In the genomic region with DNA sequence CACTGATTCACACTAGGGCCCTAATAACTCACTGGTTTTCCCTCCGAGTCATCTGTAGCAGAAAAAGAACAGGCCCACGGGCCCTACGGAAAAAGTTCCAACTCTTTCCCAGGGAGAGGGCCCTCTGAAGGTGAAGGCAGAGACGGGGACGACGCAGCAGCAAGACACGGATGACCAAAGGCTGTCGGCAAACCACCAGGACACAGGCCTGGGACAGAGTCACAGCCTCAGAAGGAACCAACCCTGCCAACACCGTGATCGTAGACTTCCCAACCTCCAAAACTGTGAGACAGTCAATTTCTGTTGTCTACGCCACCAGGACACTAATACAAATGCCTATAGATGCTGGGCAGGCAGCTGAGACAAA, we compare ENCODE assay signal across 31 cellular contexts.
"Had no signal": no experiment of that assay in that cellular context is flagged by ENCODE, and none has a peak within 500 bp of the region (broad histone marks: within the 10 kb centered on the region; RNA-seq: fewer than 3 reads in every experiment).

No MANE protein-coding gene starts in this region.

- H3K27me3 Mint-ChIP-seq: activated T-helper 17 cell treated with anti-CD3 and anti-CD28 coated beads, Interleukin-2, amount 50 U/mL, for 72 hours; T-helper 17 cell had no signal

- H3K4me3 ChIP-seq: right atrium auricular region, suprapubic skin, tibial artery had no signal

- H3K27ac ChIP-seq: parathyroid adenoma, right atrium auricular region, suprapubic skin, tibial artery had no signal

- H3K9me3 ChIP-seq: right atrium auricular region, suprapubic skin, tibial artery had no signal

- H3K27ac Mint-ChIP-seq: activated CD4-positive, alpha-beta memory T cell treated with anti-CD3 and anti-CD28 coated beads, Interleukin-2, amount 10 ng/mL, durations not matched to agents 7 days and 5 days; activated CD4-positive, alpha-beta T cell treated with anti-CD3 and anti-CD28 coated beads, Interleukin-2, amount 10 ng/mL, durations not matched to agents 7 days and 5 days; activated T-helper 17 cell treated with anti-CD3 and anti-CD28 coated beads, Interleukin-2, amount 50 U/mL, for 72 hours; dendritic cell treated with granulocyte-macrophage colony-stimulating factor and Interleukin-4, amounts not matched to agents 40 ng/mL and 50 ng/mL, for 4 days; endodermal cell; immature natural killer cell; naive thymus-derived CD8-positive, alpha-beta T cell; T-helper 17 cell; WTC11 had no signal

- H3K79me2 ChIP-seq: parathyroid adenoma had no signal

- H3K36me3 ChIP-seq: right atrium auricular region, suprapubic skin, tibial artery had no signal

- H3K4me1 Mint-ChIP-seq: activated T-helper 17 cell treated with anti-CD3 and anti-CD28 coated beads, Interleukin-2, amount 50 U/mL, for 72 hours had no signal

- H3K9ac ChIP-seq: parathyroid adenoma had no signal

- H3K9me3 Mint-ChIP-seq: activated CD4-positive, alpha-beta memory T cell treated with anti-CD3 and anti-CD28 coated beads, Interleukin-2, amount 10 ng/mL, durations not matched to agents 7 days and 5 days; activated CD4-positive, alpha-beta T cell treated with anti-CD3 and anti-CD28 coated beads, Interleukin-2, amount 10 ng/mL, durations not matched to agents 7 days and 5 days; activated T-cell treated with anti-CD3 and anti-CD28 coated beads, Interleukin-2, amount 50 U/mL, for 4 hours; activated T-helper 17 cell treated with anti-CD3 and anti-CD28 coated beads, Interleukin-2, amount 50 U/mL, for 72 hours; dendritic cell treated with granulocyte-macrophage colony-stimulating factor and Interleukin-4, amounts not matched to agents 40 ng/mL and 50 ng/mL, for 4 days; endodermal cell; immature natural killer cell; naive thymus-derived CD8-positive, alpha-beta T cell had no signal

- H3K4me3 Mint-ChIP-seq: activated CD4-positive, alpha-beta memory T cell treated with anti-CD3 and anti-CD28 coated beads, Interleukin-2, amount 10 ng/mL, durations not matched to agents 7 days and 5 days; activated CD4-positive, alpha-beta T cell treated with anti-CD3 and anti-CD28 coated beads, Interleukin-2, amount 10 ng/mL, durations not matched to agents 7 days and 5 days; activated T-cell treated with anti-CD3 and anti-CD28 coated beads, Interleukin-2, amount 50 U/mL, for 4 hours; activated T-helper 17 cell treated with anti-CD3 and anti-CD28 coated beads, Interleukin-2, amount 50 U/mL, for 72 hours; dendritic cell treated with granulocyte-macrophage colony-stimulating factor and Interleukin-4, amounts not matched to agents 40 ng/mL and 50 ng/mL, for 4 days; endodermal cell; T-helper 17 cell; WTC11 had no signal

- DNase-seq: activated CD4-positive, alpha-beta memory T cell treated with anti-CD3 and anti-CD28 coated beads, Interleukin-2, amount 10 ng/mL, durations not matched to agents 7 days and 5 days; activated CD4-positive, alpha-beta T cell treated with anti-CD3 and anti-CD28 coated beads for 1 hour; activated CD4-positive, alpha-beta T cell treated with anti-CD3 and anti-CD28 coated beads, Interleukin-2, amount 10 ng/mL, durations not matched to agents 7 days and 5 days; activated gamma-delta T cell treated with Interleukin-2 at 50 U/mL for 16 hours; activated naive CD4-positive, alpha-beta T cell treated with anti-CD3 and anti-CD28 coated beads, Interleukin-2, amount 50 U/mL, for 16 hours; activated T-cell treated with anti-CD3 and anti-CD28 coated beads, Interleukin-2, amount 50 U/mL, for 4 hours; amygdala; central memory CD4-positive, alpha-beta T cell; endodermal cell; foreskin fibroblast; head of caudate nucleus; hypothalamus; immature natural killer cell; kidney; left colon; mammary epithelial cell; midbrain; naive thymus-derived CD8-positive, alpha-beta T cell; nucleus accumbens; stimulated activated CD4-positive, alpha-beta T cell treated with anti-CD3 and anti-CD28 coated beads, Interleukin-15, amount 100 ng/mL, for 24 hours; stimulated activated CD4-positive, alpha-beta T cell treated with anti-CD3 and anti-CD28 coated beads, Interleukin-2, amount 100 ng/mL, for 24 hours; stimulated activated naive CD4-positive, alpha-beta T cell; T-helper 17 cell; T1000; tibial artery had no signal

- H3K27me3 ChIP-seq: right atrium auricular region, suprapubic skin, tibial artery had no signal

- H3K36me3 Mint-ChIP-seq: immature natural killer cell; naive thymus-derived CD8-positive, alpha-beta T cell; WTC11 had no signal

- FAIRE-seq: kidney had no signal
